In the genomic region with DNA sequence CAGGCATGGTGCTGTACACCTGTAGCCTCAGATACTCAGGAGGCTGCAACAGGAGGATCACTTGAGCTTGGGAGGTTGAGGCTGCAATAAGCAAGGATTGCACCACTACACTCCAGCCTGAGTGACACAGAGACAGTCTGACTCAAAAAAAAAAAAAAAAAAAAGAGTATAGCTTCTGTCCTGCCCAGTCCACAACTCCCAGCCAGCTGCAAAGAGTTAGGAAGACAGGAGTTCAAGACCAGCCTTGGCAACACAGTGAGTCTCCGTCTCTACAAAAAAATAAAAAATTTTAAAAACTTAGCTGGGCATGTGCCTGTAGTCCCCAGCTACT, we compare ENCODE assay signal across 1 cellular context.
TF ChIP-seq lines count a peak whose summit lies in the region.

No MANE protein-coding gene starts in this region.

TF ChIP-seq in A549, 52 proteins besides CTCF, POLR2A, EP300 and RAD21:
- TF ChIP-seq KDM5A (IDR thresholded peaks at IDR 0.05) (no peak), ZC3H11A (IDR thresholded peaks at IDR 0.05) (no peak), KDM1A (IDR thresholded peaks at IDR 0.05; ENCODE audit: low read depth) (no peak), ESRRA (IDR thresholded peaks at IDR 0.05; ENCODE audit: borderline replicate concordance, low read length) (no peak), NPAS2 (CRISPR knock-in tag; IDR thresholded peaks at IDR 0.05; ENCODE audit: borderline replicate concordance) (no peak), MAZ (IDR thresholded peaks at IDR 0.05; ENCODE audit: borderline replicate concordance, low read depth, low read length) (no peak), HOXB13 (CRISPR knock-in tag; IDR thresholded peaks at IDR 0.05; ENCODE audit: low read depth) (no peak), RNF2 (IDR thresholded peaks at IDR 0.05; ENCODE audit: borderline replicate concordance, low read depth) (no peak), TFCP2L1 (CRISPR knock-in tag; IDR thresholded peaks at IDR 0.05) (no peak), SMC3 (IDR thresholded peaks at IDR 0.05) (no peak), EHF (CRISPR knock-in tag; IDR thresholded peaks at IDR 0.05) (no peak), MYC (IDR thresholded peaks at IDR 0.05; ENCODE audit: borderline replicate concordance, low read length) (no peak), RFX5 (IDR thresholded peaks at IDR 0.05) (no peak), ZFP36 (IDR thresholded peaks at IDR 0.05; ENCODE audit: borderline replicate concordance, partially characterized antibody) (no peak), FOSB (CRISPR knock-in tag; IDR thresholded peaks at IDR 0.05) (no peak), HOXB5 (CRISPR knock-in tag; IDR thresholded peaks at IDR 0.05) (no peak), ZNF302 (CRISPR knock-in tag; IDR thresholded peaks at IDR 0.05) (no peak)
- TF ChIP-seq, protein P1, sequence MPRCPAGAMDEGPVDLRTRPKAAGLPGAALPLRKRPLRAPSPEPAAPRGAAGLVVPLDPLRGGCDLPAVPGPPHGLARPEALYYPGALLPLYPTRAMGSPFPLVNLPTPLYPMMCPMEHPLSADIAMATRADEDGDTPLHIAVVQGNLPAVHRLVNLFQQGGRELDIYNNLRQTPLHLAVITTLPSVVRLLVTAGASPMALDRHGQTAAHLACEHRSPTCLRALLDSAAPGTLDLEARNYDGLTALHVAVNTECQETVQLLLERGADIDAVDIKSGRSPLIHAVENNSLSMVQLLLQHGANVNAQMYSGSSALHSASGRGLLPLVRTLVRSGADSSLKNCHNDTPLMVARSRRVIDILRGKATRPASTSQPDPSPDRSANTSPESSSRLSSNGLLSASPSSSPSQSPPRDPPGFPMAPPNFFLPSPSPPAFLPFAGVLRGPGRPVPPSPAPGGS (IDR thresholded peaks at IDR 0.05): no peak
- TF ChIP-seq, protein P2, sequence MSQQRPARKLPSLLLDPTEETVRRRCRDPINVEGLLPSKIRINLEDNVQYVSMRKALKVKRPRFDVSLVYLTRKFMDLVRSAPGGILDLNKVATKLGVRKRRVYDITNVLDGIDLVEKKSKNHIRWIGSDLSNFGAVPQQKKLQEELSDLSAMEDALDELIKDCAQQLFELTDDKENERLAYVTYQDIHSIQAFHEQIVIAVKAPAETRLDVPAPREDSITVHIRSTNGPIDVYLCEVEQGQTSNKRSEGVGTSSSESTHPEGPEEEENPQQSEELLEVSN (IDR thresholded peaks at IDR 0.05; ENCODE audit: borderline replicate concordance, low read depth): no peak
